ENCODE assay signal across 7 cellular contexts in genomic region chr14:54403401-54403800, GRCh38. TPM values are rescaled to one million over a fixed set of nuclear protein-coding genes. Genes with fewer than 3 reads are reported as not detected.
DNase-seq lines count a peak whose midpoint lies in the region; ATAC-seq and TF ChIP-seq lines count a peak whose summit lies in the region.
"Not testable (repeated sequence)": the region's sequence is repeated elsewhere in the genome, so short reads cannot be mapped to it uniquely, and the experiment has no call there.

No MANE protein-coding gene starts in this region.

- TF ChIP-seq CTCF in AG10803 (conservative IDR thresholded peaks at IDR 0.05; ENCODE audit: low read length); fibroblast of mammary gland (conservative IDR thresholded peaks at IDR 0.05; ENCODE audit: control insufficient read depth, insufficient read depth, low read depth, low read length); foreskin fibroblast (IDR thresholded peaks at IDR 0.05; ENCODE audit: low read depth, low read length); neural crest cell (conservative IDR thresholded peaks at IDR 0.05): not testable (repeated sequence)

- not testable (repeated sequence) for H3K4me3 Mint-ChIP-seq in activated T-cell treated with anti-CD3 and anti-CD28 coated beads, Interleukin-2, amount 50 U/mL, for 72 hours
- H3K4me3 Mint-ChIP-seq in neural crest cell, result peak overlapping the region; percentile 10

- H3K27ac Mint-ChIP-seq in activated T-cell treated with anti-CD3 and anti-CD28 coated beads, Interleukin-2, amount 50 U/mL, for 72 hours, result peak overlapping the region; percentile 55
- H3K27ac Mint-ChIP-seq in neural crest cell (ENCODE audit: unreplicated experiment), result peak overlapping the region; percentile 22

- DNase-seq in AG10803 (ENCODE audit: low read depth), result peak; percentile 51
- DNase-seq in ELR (ENCODE audit: low read depth), result peak; percentile 43
- DNase-seq in activated T-cell treated with anti-CD3 and anti-CD28 coated beads, Interleukin-2, amount 50 U/mL, for 72 hours; neural crest cell (ENCODE audit: low read depth, low spot score): not testable (repeated sequence)
- DNase-seq in dedifferentiated amniotic fluid mesenchymal stem cell (ENCODE audit: extremely low spot score), result peak; percentile 47
- DNase-seq in fibroblast of mammary gland (ENCODE audit: low read depth), result peak; percentile 16
- peak; percentile 28 to 67 for DNase-seq in foreskin fibroblast

- ATAC-seq in activated T-cell treated with anti-CD3 and anti-CD28 coated beads, Interleukin-2, amount 50 U/mL, for 72 hours (replicated peaks in 1 of 2), result not testable (repeated sequence)

- H3K4me1 Mint-ChIP-seq in activated T-cell treated with anti-CD3 and anti-CD28 coated beads, Interleukin-2, amount 50 U/mL, for 72 hours (ENCODE audit: low read depth), result peaks cover 26% of the 10 kb centered on the region
- peaks cover 13% of the 10 kb centered on the region for H3K4me1 Mint-ChIP-seq in neural crest cell

- H3K36me3 Mint-ChIP-seq in activated T-cell treated with anti-CD3 and anti-CD28 coated beads, Interleukin-2, amount 50 U/mL, for 72 hours (ENCODE audit: insufficient read depth in 2 of 2), result peaks cover 22 to 62% of the 10 kb centered on the region in 2 donors
- H3K36me3 Mint-ChIP-seq in neural crest cell (ENCODE audit: low read depth), result peaks cover 62% of the 10 kb centered on the region

- not testable (repeated sequence) for H3K9me3 Mint-ChIP-seq in activated T-cell treated with anti-CD3 and anti-CD28 coated beads, Interleukin-2, amount 50 U/mL, for 72 hours
- peaks cover 11% of the 10 kb centered on the region for H3K9me3 Mint-ChIP-seq in neural crest cell

- not testable (repeated sequence) for H3K4me3 ChIP-seq in AG10803 (ENCODE audit: low read length); fibroblast of mammary gland (ENCODE audit: control insufficient read depth, low read depth, low read length); foreskin fibroblast (ENCODE audit: low read depth in 1 of 2, low read length in 2 of 2)

- H3K27me3 Mint-ChIP-seq in activated T-cell treated with anti-CD3 and anti-CD28 coated beads, Interleukin-2, amount 50 U/mL, for 72 hours (ENCODE audit: low read depth); neural crest cell (ENCODE audit: low read depth): not testable (repeated sequence)

RNA-seq across cellular contexts. Expression of gene CDKN3, which starts 6.6 kb away (rescaled TPM):
- total RNA-seq in activated T-cell treated with anti-CD3 and anti-CD28 coated beads, Interleukin-2, amount 50 U/mL, for 72 hours, result 100 to 1,000 TPM in 1 of 2 donors, 10 to 100 TPM in 1; 92.0 to 121 TPM
- 39.4 and 43.8 TPM in 2 replicates for total RNA-seq in neural crest cell

RNA-seq across cellular contexts. Expression of gene CNIH1, which starts 37.8 kb away (rescaled TPM):
- 10 to 100 TPM; 86.7 to 92.2 TPM for total RNA-seq in activated T-cell treated with anti-CD3 and anti-CD28 coated beads, Interleukin-2, amount 50 U/mL, for 72 hours
- 118 and 120 TPM in 2 replicates for total RNA-seq in neural crest cell
